ENCODE assay signal across 17 cellular contexts in genomic region chr1:76961181-76961580, GRCh38.
"Had no signal": no experiment of that assay in that cellular context is flagged by ENCODE, and none has a peak within 500 bp of the region (broad histone marks: within the 10 kb centered on the region; RNA-seq: fewer than 3 reads in every experiment).

No MANE protein-coding gene starts in this region.

- H3K4me1 ChIP-seq: ascending aorta, heart left ventricle, lower lobe of right lung, neural progenitor cell, right lobe of liver, stomach, testis, upper lobe of right lung had no signal

- H3K4me3 ChIP-seq: ascending aorta, heart left ventricle, lower lobe of right lung, neural progenitor cell, ovary, right lobe of liver, stomach, testis, upper lobe of right lung had no signal

- DNase-seq: activated naive CD4-positive, alpha-beta T cell treated with anti-CD3 and anti-CD28 coated beads, Interleukin-2, amount 10 ng/mL, durations not matched to agents 7 days and 5 days; activated T-cell treated with anti-CD3 and anti-CD28 coated beads for 4 hours; dermis blood vessel endothelial cell; erythroblast; heart left ventricle; left colon; lower lobe of right lung; midbrain; ovary; right lobe of liver; stomach; SW 1271; testis; upper lobe of right lung had no signal

- ATAC-seq: activated CD4-positive, CD25-positive, alpha-beta regulatory T cell treated with anti-CD3 and anti-CD28 coated beads, Interleukin-2, amount 50 U/mL, for 24 hours; heart left ventricle; left colon; lower lobe of right lung; right lobe of liver; upper lobe of right lung had no signal

- H3K9me3 ChIP-seq: lower lobe of right lung, ovary, right lobe of liver, stomach, testis, upper lobe of right lung had no signal

- H3K9ac ChIP-seq: neural progenitor cell had no signal

- H3K36me3 ChIP-seq: ascending aorta, heart left ventricle, lower lobe of right lung, neural progenitor cell, ovary, right lobe of liver, stomach, upper lobe of right lung had no signal

- H3K4me2 ChIP-seq: neural progenitor cell had no signal

- H3K27me3 ChIP-seq: ascending aorta, heart left ventricle, neural progenitor cell, ovary, right lobe of liver, stomach, testis, upper lobe of right lung had no signal

- H2AFZ ChIP-seq: neural progenitor cell had no signal

- H3K27ac ChIP-seq: ascending aorta, heart left ventricle, lower lobe of right lung, neural progenitor cell, ovary, right lobe of liver, stomach, testis, upper lobe of right lung had no signal
